ENCODE assay signal across 15 cellular contexts in the genomic region with DNA sequence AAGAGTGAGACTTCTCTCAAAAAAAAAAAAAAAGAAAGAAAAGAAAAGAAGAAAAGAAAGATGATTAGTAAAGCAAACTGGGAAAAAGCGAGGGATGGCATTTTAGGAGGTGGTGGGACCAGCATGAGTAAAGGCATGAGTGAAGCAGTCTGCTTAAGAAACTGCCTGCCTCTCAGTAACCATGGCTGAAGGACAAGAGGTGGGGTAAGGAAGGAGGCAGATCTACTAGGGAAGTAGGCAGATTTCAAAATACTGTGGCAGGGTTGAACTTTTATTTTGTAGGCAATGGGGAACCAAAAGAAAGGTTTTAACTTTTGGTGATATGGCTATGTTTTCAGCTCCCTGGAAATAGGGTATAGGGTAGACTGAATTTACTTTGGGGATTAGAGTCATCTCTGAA.
"Had no signal": no experiment of that assay in that cellular context is flagged by ENCODE, and none has a peak within 500 bp of the region (broad histone marks: within the 10 kb centered on the region; RNA-seq: fewer than 3 reads in every experiment).

No MANE protein-coding gene starts in this region.

- H3K27ac ChIP-seq: dorsolateral prefrontal cortex, esophagus squamous epithelium, gastrocnemius medialis, left ventricle myocardium inferior, prostate gland had no signal

- H3K27me3 ChIP-seq: esophagus squamous epithelium, gastrocnemius medialis had no signal

- H3K4me1 ChIP-seq: esophagus squamous epithelium, gastrocnemius medialis, left ventricle myocardium inferior, prostate gland had no signal

- H3K4me3 ChIP-seq: dorsolateral prefrontal cortex, esophagus squamous epithelium, gastrocnemius medialis, left ventricle myocardium inferior, prostate gland had no signal

- DNase-seq: activated CD4-positive, alpha-beta T cell treated with anti-CD3 and anti-CD28 coated beads for 1 hour; activated T-cell treated with anti-CD3 and anti-CD28 coated beads, Interleukin-2, amount 50 U/mL, for 1 hour; central memory CD4-positive, alpha-beta T cell; dorsolateral prefrontal cortex; esophagus squamous epithelium; gastrocnemius medialis; hippocampal formation; kidney glomerular epithelial cell; left ventricle myocardium inferior; mammary epithelial cell; naive thymus-derived CD8-positive, alpha-beta T cell; stimulated activated CD4-positive, alpha-beta T cell treated with anti-CD3 and anti-CD28 coated beads, Interleukin-4, amount 100 ng/mL, for 1 hour; stimulated activated naive CD8-positive, alpha-beta T cell treated with anti-CD3 and anti-CD28 coated beads, Interleukin-15, Interleukin-2, amounts not matched to agents 100 U/mL and 50 U/mL, for 24 hours had no signal

- H3K36me3 ChIP-seq: esophagus squamous epithelium, gastrocnemius medialis, left ventricle myocardium inferior, prostate gland had no signal

- H3K9me3 ChIP-seq: esophagus squamous epithelium, gastrocnemius medialis, left ventricle myocardium inferior, prostate gland had no signal

- ATAC-seq: activated T-helper 17 cell treated with anti-CD3 and anti-CD28 coated beads, Interleukin-2, amount 50 U/mL, for 72 hours; gastrocnemius medialis; naive thymus-derived CD8-positive, alpha-beta T cell; stimulated activated naive CD8-positive, alpha-beta T cell treated with anti-CD3 and anti-CD28 coated beads, Interleukin-15, Interleukin-2, amounts not matched to agents 100 U/mL and 50 U/mL, for 24 hours had no signal
